Comparison of ENCODE assay signal across 8 cellular contexts in genomic region chr19:47608074-47608907, GRCh38. TPM values are rescaled to one million over a fixed set of nuclear protein-coding genes. Genes with fewer than 3 reads are reported as not detected.
DNase-seq lines count a peak whose midpoint lies in the region; ATAC-seq and TF ChIP-seq lines count a peak whose summit lies in the region.

No MANE protein-coding gene starts in this region.

- H3K27me3 ChIP-seq in PC-9 (ENCODE audit: insufficient read depth, low read depth), result no peaks in the 10 kb centered on the region

- CTCF ChIA-PET in PC-9 (lab: Charles Lee), result interaction anchor here (0.6 to 0.7 kb wide), 2 partner anchors 15 to 92 kb away, joined by 3 to 4 read pairs; no protein-coding TSS in a partner anchor

- DNase-seq in DMS53 treated with DMSO at 0.1 percent for 48 hours (lab: John Stamatoyannopoulos, UW; ENCODE audit: unreplicated experiment) (peak; percentile 63), KG1 (lab: John Stamatoyannopoulos, UW) (peak; percentile 79), PC-9 (peak; percentile 80 to 98), fibroblast of gingiva (ENCODE audit: low read depth) (peak; percentile 93)
- peak; percentile 97 for DNase-seq in activated T-helper 1 cell treated with anti-CD3 and anti-CD28 coated beads, Interleukin-12 subunit alpha, Interleukin-12 subunit beta, Interleukin-2, Interleukin-4 antibody, amounts not matched to agents 30 ng/mL and 10 ng/mL and 1 ng/mL, durations not matched to agents 14 hours and 24 hours and 36 hours (ENCODE audit: low spot score)
- DNase-seq in naive thymus-derived CD8-positive, alpha-beta T cell, result peak; percentile 92 to 98 (median 96)
- peak; percentile 94 for DNase-seq in stimulated activated naive B cell treated with anti-CD40 and anti-IgM and Interleukin-4, amounts not matched to agents 10 μg/mL and 1 μg/mL and 100 μg/mL, for 72 hours

- peak overlapping the region; percentile 74 for H3K4me2 ChIP-seq in PC-9

- no peaks in the 10 kb centered on the region for H3K9me3 Mint-ChIP-seq in activated T-helper 1 cell treated with anti-CD3 and anti-CD28 coated beads, Interleukin-12 subunit alpha, Interleukin-12 subunit beta, Interleukin-2, Interleukin-4 antibody, amounts not matched to agents 30 ng/mL and 10 ng/mL and 1 ng/mL, durations not matched to agents 14 hours and 24 hours and 36 hours
- no peaks in the 10 kb centered on the region for H3K9me3 Mint-ChIP-seq in naive thymus-derived CD8-positive, alpha-beta T cell
- H3K9me3 Mint-ChIP-seq in stimulated activated naive B cell treated with anti-CD40 and anti-IgM and Interleukin-4, amounts not matched to agents 10 μg/mL and 1 μg/mL and 100 μg/mL, for 72 hours, result no peaks in the 10 kb centered on the region

- H3K27me3 Mint-ChIP-seq in activated T-helper 1 cell treated with anti-CD3 and anti-CD28 coated beads, Interleukin-12 subunit alpha, Interleukin-12 subunit beta, Interleukin-2, Interleukin-4 antibody, amounts not matched to agents 30 ng/mL and 10 ng/mL and 1 ng/mL, durations not matched to agents 14 hours and 24 hours and 36 hours (ENCODE audit: insufficient read depth), result no peaks in the 10 kb centered on the region
- H3K27me3 Mint-ChIP-seq in naive thymus-derived CD8-positive, alpha-beta T cell, result no peaks in the 10 kb centered on the region
- H3K27me3 Mint-ChIP-seq in stimulated activated naive B cell treated with anti-CD40 and anti-IgM and Interleukin-4, amounts not matched to agents 10 μg/mL and 1 μg/mL and 100 μg/mL, for 72 hours, result peaks cover 0 to 9% of the 10 kb centered on the region in 2 donors

- no TSS peak for BruUV-seq in PC-9 (replicated peaks; lab: Mats Ljungman, UMichigan)

- no peaks in the 10 kb centered on the region for H3K9me2 ChIP-seq in PC-9 (ENCODE audit: insufficient read depth)

- H2AFZ ChIP-seq in PC-9, result peak overlapping the region; percentile 97

- peak overlapping the region; percentile 87 for H3K4me3 Mint-ChIP-seq in activated T-helper 1 cell treated with anti-CD3 and anti-CD28 coated beads, Interleukin-12 subunit alpha, Interleukin-12 subunit beta, Interleukin-2, Interleukin-4 antibody, amounts not matched to agents 30 ng/mL and 10 ng/mL and 1 ng/mL, durations not matched to agents 14 hours and 24 hours and 36 hours
- peak overlapping the region; percentile 74 to 89 (median 84) for H3K4me3 Mint-ChIP-seq in naive thymus-derived CD8-positive, alpha-beta T cell
- peak overlapping the region; percentile 84 to 91 for H3K4me3 Mint-ChIP-seq in stimulated activated naive B cell treated with anti-CD40 and anti-IgM and Interleukin-4, amounts not matched to agents 10 μg/mL and 1 μg/mL and 100 μg/mL, for 72 hours

- H3K4me3 ChIP-seq in PC-9, result peak overlapping the region; percentile 100

- no peaks in the 10 kb centered on the region for H3K36me3 ChIP-seq in PC-9 (ENCODE audit: low read depth)

- H3K4me1 Mint-ChIP-seq in activated T-helper 1 cell treated with anti-CD3 and anti-CD28 coated beads, Interleukin-12 subunit alpha, Interleukin-12 subunit beta, Interleukin-2, Interleukin-4 antibody, amounts not matched to agents 30 ng/mL and 10 ng/mL and 1 ng/mL, durations not matched to agents 14 hours and 24 hours and 36 hours (ENCODE audit: low read depth), result peaks cover 23% of the 10 kb centered on the region
- peaks cover 9 to 43% (median 34%) of the 10 kb centered on the region in 4 donors for H3K4me1 Mint-ChIP-seq in naive thymus-derived CD8-positive, alpha-beta T cell
- peaks cover 30 to 35% of the 10 kb centered on the region in 2 donors for H3K4me1 Mint-ChIP-seq in stimulated activated naive B cell treated with anti-CD40 and anti-IgM and Interleukin-4, amounts not matched to agents 10 μg/mL and 1 μg/mL and 100 μg/mL, for 72 hours

- peaks cover 58% of the 10 kb centered on the region for H3K79me2 ChIP-seq in PC-9 (ENCODE audit: low read depth)

- no peaks in the 10 kb centered on the region for H3K9me3 ChIP-seq in PC-9 (ENCODE audit: insufficient read depth, low read depth)

- peaks cover 2% of the 10 kb centered on the region for H3K36me3 Mint-ChIP-seq in activated T-helper 1 cell treated with anti-CD3 and anti-CD28 coated beads, Interleukin-12 subunit alpha, Interleukin-12 subunit beta, Interleukin-2, Interleukin-4 antibody, amounts not matched to agents 30 ng/mL and 10 ng/mL and 1 ng/mL, durations not matched to agents 14 hours and 24 hours and 36 hours (ENCODE audit: low read depth)
- peaks cover 0 to 3% (median 0%) of the 10 kb centered on the region in 3 donors for H3K36me3 Mint-ChIP-seq in naive thymus-derived CD8-positive, alpha-beta T cell
- H3K36me3 Mint-ChIP-seq in stimulated activated naive B cell treated with anti-CD40 and anti-IgM and Interleukin-4, amounts not matched to agents 10 μg/mL and 1 μg/mL and 100 μg/mL, for 72 hours, result peaks cover 1 to 5% of the 10 kb centered on the region in 2 donors

- H3K27ac ChIP-seq in PC-9, result peak overlapping the region; percentile 68

- intact Hi-C loops in PC-9 (cut with micrococcal nuclease; ENCODE audit: unreplicated experiment), result loop anchor here (1.0 to 10.0 kb wide), 6 partner anchors 8 to 333 kb away; partner anchors contain the start of genes INAFM1 and NAPA
- intact Hi-C loops in activated T-helper 1 cell treated with anti-CD3 and anti-CD28 coated beads, Interleukin-12 subunit alpha, Interleukin-12 subunit beta, Interleukin-2, Interleukin-4 antibody, amounts not matched to agents 30 ng/mL and 10 ng/mL and 1 ng/mL, durations not matched to agents 14 hours and 24 hours and 36 hours (cut with micrococcal nuclease), result loop anchor here (1.0 to 10.0 kb wide), 6 partner anchors 8 to 717 kb away; partner anchors contain the start of genes EMP3, INAFM1, NAPA and NOP53

- H3F3A ChIP-seq in PC-9 (ENCODE audit: insufficient read depth, low read depth), result peaks cover 16% of the 10 kb centered on the region

- POLR2A ChIA-PET in PC-9 (lab: Charles Lee; ENCODE audit: unreplicated experiment), result interaction anchor here (0.6 to 0.7 kb wide), 2 partner anchors 19 to 93 kb away, joined by 3 read pairs; no protein-coding TSS in a partner anchor
- POLR2A ChIA-PET in naive thymus-derived CD8-positive, alpha-beta T cell (lab: Charles Lee), result interaction anchor here (0.6 to 4.8 kb wide), 15 partner anchors 9 to 1826 kb away, joined by 3 to 78 read pairs (median 6); partner anchors contain the start of genes DHX34, DMPK, KPTN and NAPA

- peak overlapping the region; percentile 62 for H3K27ac Mint-ChIP-seq in activated T-helper 1 cell treated with anti-CD3 and anti-CD28 coated beads, Interleukin-12 subunit alpha, Interleukin-12 subunit beta, Interleukin-2, Interleukin-4 antibody, amounts not matched to agents 30 ng/mL and 10 ng/mL and 1 ng/mL, durations not matched to agents 14 hours and 24 hours and 36 hours
- H3K27ac Mint-ChIP-seq in naive thymus-derived CD8-positive, alpha-beta T cell, result peak overlapping the region; percentile 66 to 94 (median 84)
- H3K27ac Mint-ChIP-seq in stimulated activated naive B cell treated with anti-CD40 and anti-IgM and Interleukin-4, amounts not matched to agents 10 μg/mL and 1 μg/mL and 100 μg/mL, for 72 hours, result peak overlapping the region; percentile 93

- H4K20me1 ChIP-seq in PC-9 (ENCODE audit: insufficient read depth), result peaks cover 13% of the 10 kb centered on the region

- TF ChIP-seq CTCF in PC-9 (conservative IDR thresholded peaks at IDR 0.05), result peak; percentile 21; the same call in 1 of the 2 replicates

- ATAC-seq in GM21619 (IDR thresholded peaks at IDR 0.05; ENCODE audit: unreplicated experiment), result peak; percentile 68
- ATAC-seq in naive thymus-derived CD8-positive, alpha-beta T cell, result peak; percentile 85
- peak; percentile 90 to 93 for ATAC-seq in stimulated activated naive B cell treated with anti-CD40 and anti-IgM and Interleukin-4, amounts not matched to agents 10 μg/mL and 1 μg/mL and 100 μg/mL, for 72 hours (replicated peaks)

- H3K4me1 ChIP-seq in PC-9 (replicated peaks; ENCODE audit: insufficient read depth), result peaks cover 11% of the 10 kb centered on the region; the same call in 1 of the 2 replicates

RNA-seq across cellular contexts. Expression of gene BICRA, which starts 0.6 kb away (rescaled TPM):
- total RNA-seq in PC-9 (2021), result 9.6 and 14.4 TPM in 2 replicates
- 13.0 and 13.5 TPM in 2 replicates for total RNA-seq in activated T-helper 1 cell treated with anti-CD3 and anti-CD28 coated beads, Interleukin-12 subunit alpha, Interleukin-12 subunit beta, Interleukin-2, Interleukin-4 antibody, amounts not matched to agents 30 ng/mL and 10 ng/mL and 1 ng/mL, durations not matched to agents 14 hours and 24 hours and 36 hours
- total RNA-seq in naive thymus-derived CD8-positive, alpha-beta T cell, result 10 to 100 TPM; 32.7 to 35.5 TPM
- 1 to 10 TPM in 1 of 3 donors, under 1 TPM in 2; 0.23 to 1.4 (median 0.50) TPM for polyA plus RNA-seq in naive thymus-derived CD8-positive, alpha-beta T cell

RNA-seq across cellular contexts. Expression of gene ZNF541, which starts 35.3 kb away (rescaled TPM):
- not detected in 2 replicates for total RNA-seq in PC-9 (2021)
- 0.05 and 0.39 TPM in 2 replicates for total RNA-seq in activated T-helper 1 cell treated with anti-CD3 and anti-CD28 coated beads, Interleukin-12 subunit alpha, Interleukin-12 subunit beta, Interleukin-2, Interleukin-4 antibody, amounts not matched to agents 30 ng/mL and 10 ng/mL and 1 ng/mL, durations not matched to agents 14 hours and 24 hours and 36 hours
- under 1 TPM; 0.85 to 0.86 TPM for total RNA-seq in naive thymus-derived CD8-positive, alpha-beta T cell
- polyA plus RNA-seq in naive thymus-derived CD8-positive, alpha-beta T cell, result under 1 TPM in 1 of 3 donors, not detected in 2; 0.27 TPM

Comparison
In these comparisons a context has a peak if more than half of its experiments do, and no peak if none do; other contexts are left out.
1. Peak in every context shown above with its lines: DNase-seq, ATAC-seq, H3K4me3 ChIP-seq and H3K27ac ChIP-seq.